Comparison of ENCODE assay signal across 2 cellular contexts in the genomic region with DNA sequence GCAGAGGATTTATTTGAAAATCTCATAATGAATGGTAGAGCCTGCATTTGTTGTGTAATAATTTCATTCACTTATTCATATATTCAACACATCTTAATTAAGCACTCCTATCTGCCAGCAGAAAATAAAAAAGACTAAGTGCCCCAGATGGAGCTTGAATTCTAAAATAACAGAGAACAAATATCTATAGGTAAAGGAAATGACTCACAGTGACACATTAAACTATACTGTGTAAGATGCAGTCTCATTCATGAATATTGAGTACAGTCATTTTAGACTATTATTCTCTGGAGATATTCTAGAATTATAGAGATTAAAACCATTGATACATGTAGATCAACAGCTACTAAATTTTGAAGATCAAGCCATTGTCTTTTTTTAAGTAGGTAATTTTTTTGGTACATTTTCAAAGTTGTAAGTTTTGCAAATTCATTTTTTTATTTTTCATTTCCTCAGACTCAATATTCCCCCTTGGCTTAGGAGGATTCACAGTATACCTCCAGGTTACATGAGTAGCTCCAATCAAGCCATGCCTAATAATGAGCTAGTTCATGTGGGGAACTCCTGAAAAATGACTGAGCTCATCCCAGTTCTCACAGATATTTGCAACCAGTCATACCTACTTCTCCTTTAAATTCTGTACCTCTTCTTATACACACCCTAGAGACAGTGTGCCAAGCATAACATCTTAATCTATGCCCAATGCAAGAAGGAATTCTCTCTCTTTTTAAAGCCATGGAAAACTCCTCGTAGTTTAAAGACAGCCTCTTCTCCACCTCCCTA.
TF ChIP-seq lines count a peak whose summit lies in the region.

No MANE protein-coding gene starts in this region.

TF ChIP-seq in GM23338, 12 proteins besides CTCF, POLR2A, EP300 and RAD21:
- TF ChIP-seq CREB1 (CRISPR knock-in tag; IDR thresholded peaks at IDR 0.05; ENCODE audit: low read depth): no peak

TF ChIP-seq in H1, 55 proteins besides CTCF, POLR2A, EP300 and RAD21:
- TF ChIP-seq, protein P1, sequence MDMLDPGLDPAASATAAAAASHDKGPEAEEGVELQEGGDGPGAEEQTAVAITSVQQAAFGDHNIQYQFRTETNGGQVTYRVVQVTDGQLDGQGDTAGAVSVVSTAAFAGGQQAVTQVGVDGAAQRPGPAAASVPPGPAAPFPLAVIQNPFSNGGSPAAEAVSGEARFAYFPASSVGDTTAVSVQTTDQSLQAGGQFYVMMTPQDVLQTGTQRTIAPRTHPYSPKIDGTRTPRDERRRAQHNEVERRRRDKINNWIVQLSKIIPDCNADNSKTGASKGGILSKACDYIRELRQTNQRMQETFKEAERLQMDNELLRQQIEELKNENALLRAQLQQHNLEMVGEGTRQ (IDR thresholded peaks at IDR 0.05; ENCODE audit: low read length): no peak
- no peak for TF ChIP-seq TEAD4 (IDR thresholded peaks at IDR 0.05; ENCODE audit: low read depth, low read length)
- no peak for TF ChIP-seq SP1 (IDR thresholded peaks at IDR 0.05; ENCODE audit: low read depth, low read length)
- no peak for TF ChIP-seq SUZ12 (IDR thresholded peaks at IDR 0.05; ENCODE audit: low read length)
- TF ChIP-seq RXRA (IDR thresholded peaks at IDR 0.05; ENCODE audit: insufficient read depth, low read depth, low read length): no peak
- no peak for TF ChIP-seq JUN (IDR thresholded peaks at IDR 0.05; ENCODE audit: low read depth, low read length)
- TF ChIP-seq ZNF274 (IDR thresholded peaks at IDR 0.05; ENCODE audit: borderline replicate concordance, extremely low read depth, low read length): no peak
- TF ChIP-seq EZH2 (IDR thresholded peaks at IDR 0.05; ENCODE audit: low read depth, low read length, severe bottlenecking): no peak
- no peak for TF ChIP-seq SRF (IDR thresholded peaks at IDR 0.05; ENCODE audit: low read depth, low read length)
- no peak for TF ChIP-seq ASH2L (IDR thresholded peaks at IDR 0.05; ENCODE audit: low read length)
- no peak for TF ChIP-seq SP2 (IDR thresholded peaks at IDR 0.05; ENCODE audit: low read length)
- TF ChIP-seq MAFK (IDR thresholded peaks at IDR 0.05; ENCODE audit: low read depth, low read length): no peak
- TF ChIP-seq YY1 (IDR thresholded peaks at IDR 0.05; ENCODE audit: low read depth, low read length): no peak
